In genomic region chr11:69635804-69636511, GRCh38 we compare ENCODE assay signal across 9 cellular contexts. TPM values are rescaled to one million over a fixed set of nuclear protein-coding genes. Genes with fewer than 3 reads are reported as not detected.
DNase-seq lines count a peak whose midpoint lies in the region; FAIRE-seq and TF ChIP-seq lines count a peak whose summit lies in the region.
"Had no signal": no experiment of that assay in that cellular context is flagged by ENCODE, and none has a peak within 500 bp of the region (broad histone marks: within the 10 kb centered on the region; RNA-seq: fewer than 3 reads in every experiment).

No MANE protein-coding gene starts in this region.

- peaks cover 27% of the 10 kb centered on the region for H3K4me1 ChIP-seq in MM.1S (ENCODE audit: low read length)
- peaks cover 11 to 20% of the 10 kb centered on the region in 2 donors for H3K4me1 ChIP-seq in esophagus (ENCODE audit: control insufficient read depth in 2 of 2, insufficient read depth in 2 of 2, low read length in 1 of 2)

- DNase-seq in 8988T (peak; percentile 36), MM.1S (no peak), AG20443 (ENCODE audit: low spot score) (no peak), dedifferentiated amniotic fluid mesenchymal stem cell (ENCODE audit: extremely low spot score) (no peak), NCI-H187 treated with DMSO at 0.1 percent for 48 hours (lab: John Stamatoyannopoulos, UW) (no peak), GM12891 (ENCODE audit: insufficient read length, low spot score) (no peak)
- DNase-seq: CD4-positive, CD25-positive, alpha-beta regulatory T cell had no signal

- H3K9me3 ChIP-seq in MM.1S (replicated peaks; ENCODE audit: insufficient read depth, low read length) (no peaks in the 10 kb centered on the region), esophagus (ENCODE audit: control insufficient read depth in 2 of 2, insufficient read depth in 1 of 2, low read depth in 1 of 2, low read length in 1 of 2) (no peaks in the 10 kb centered on the region), neural cell (ENCODE audit: low read length) (no peaks in the 10 kb centered on the region)

- no peak overlapping the region for H3K27ac ChIP-seq in MM.1S (ENCODE audit: low read length)
- no peak overlapping the region for H3K27ac ChIP-seq in esophagus (ENCODE audit: low read depth in 2 of 2, low read length in 1 of 2)
- H3K27ac ChIP-seq in neural cell (ENCODE audit: low read length), result no peak overlapping the region

- H3K9me2 ChIP-seq in MM.1S (replicated peaks; ENCODE audit: insufficient read depth, low read length), result no peaks in the 10 kb centered on the region
- H3K9me2 ChIP-seq in neural cell (ENCODE audit: insufficient read depth, low read length), result no peaks in the 10 kb centered on the region

- no peaks in the 10 kb centered on the region for H3K36me3 ChIP-seq in MM.1S (replicated peaks; ENCODE audit: insufficient read depth, low read length)
- H3K36me3 ChIP-seq in esophagus (ENCODE audit: control insufficient read depth in 2 of 2, insufficient read depth in 2 of 2, low read length in 1 of 2), result no peaks in the 10 kb centered on the region
- no peaks in the 10 kb centered on the region for H3K36me3 ChIP-seq in neural cell (ENCODE audit: insufficient read depth, low read length)

- H4K20me1 ChIP-seq in MM.1S (ENCODE audit: insufficient read depth, low read length), result no peaks in the 10 kb centered on the region
- no peaks in the 10 kb centered on the region for H4K20me1 ChIP-seq in neural cell (ENCODE audit: insufficient read depth)

- H3F3A ChIP-seq in MM.1S (ENCODE audit: insufficient read depth, low read length), result peaks cover 12% of the 10 kb centered on the region; the same call in 1 of the 2 replicates
- no peaks in the 10 kb centered on the region for H3F3A ChIP-seq in neural cell (ENCODE audit: insufficient read depth, low read length, poor library complexity, severe bottlenecking)

- H3K27me3 ChIP-seq in MM.1S (replicated peaks; ENCODE audit: insufficient read depth, low read length) (peaks cover 53% of the 10 kb centered on the region), esophagus (ENCODE audit: control insufficient read depth in 1 of 2, insufficient read depth in 2 of 2, low read length in 2 of 2) (no peaks in the 10 kb centered on the region), neural cell (ENCODE audit: insufficient read depth, low read depth, low read length) (peaks cover 51% of the 10 kb centered on the region)

- TF ChIP-seq EP300 in neural cell (conservative IDR thresholded peaks at IDR 0.05; ENCODE audit: poor library complexity, severe bottlenecking), result no peak

- H3K4me2 ChIP-seq in MM.1S (ENCODE audit: low read depth, low read length), result peak overlapping the region; percentile 98; the same call in 1 of the 2 replicates
- peak overlapping the region; percentile 55 for H3K4me2 ChIP-seq in neural cell (ENCODE audit: low read length)

- no peak for FAIRE-seq in GM12891 (lab: Jason Lieb, UNC)

- no peak for TF ChIP-seq POLR2A in GM12891 (IDR thresholded peaks at IDR 0.05; ENCODE audit: low read depth, low read length)

- no peaks in the 10 kb centered on the region for H3K79me2 ChIP-seq in MM.1S (ENCODE audit: low read length)
- no peaks in the 10 kb centered on the region for H3K79me2 ChIP-seq in neural cell (replicated peaks; ENCODE audit: insufficient read depth, low read length)

- H2AFZ ChIP-seq in MM.1S (ENCODE audit: low read length) (no peak overlapping the region), neural cell (ENCODE audit: low read depth, low read length) (no peak overlapping the region)

- TF ChIP-seq CTCF in MM.1S (IDR thresholded peaks at IDR 0.05; ENCODE audit: low read length) (no peak), neural cell (IDR thresholded peaks at IDR 0.05; ENCODE audit: poor library complexity, severe bottlenecking) (no peak)

- no peak for TF ChIP-seq RAD21 in neural cell (conservative IDR thresholded peaks at IDR 0.05)

- no peak overlapping the region for H3K9ac ChIP-seq in MM.1S (ENCODE audit: low read length)
- H3K9ac ChIP-seq in neural cell (ENCODE audit: low read length), result no peak overlapping the region

- H3K4me3 ChIP-seq in MM.1S (ENCODE audit: low read length) (peak overlapping the region; percentile 26), esophagus (ENCODE audit: low read depth in 1 of 2, low read length in 2 of 2) (peak overlapping the region; percentile 43 to 54), neural cell (ENCODE audit: low read length) (peak overlapping the region; percentile 68)

- WGBS in esophagus, 2 donors, result 26 to 28% methylated on average over 17 of the region's 17 CpGs

TF ChIP-seq in neural cell, 6 proteins besides CTCF, POLR2A, EP300 and RAD21:
- no peak for TF ChIP-seq EZH2 (IDR thresholded peaks at IDR 0.05; ENCODE audit: borderline replicate concordance, insufficient read depth, low read length, poor library complexity, severe bottlenecking)

TF ChIP-seq in GM12891, 5 proteins besides CTCF, POLR2A, EP300 and RAD21:
- no peak for TF ChIP-seq POU2F2 (IDR thresholded peaks at IDR 0.05; ENCODE audit: low read depth, low read length)

RNA-seq across cellular contexts. Expression of gene CCND1, which starts 5.0 kb away (rescaled TPM):
- polyA plus RNA-seq in esophagus (10 to 100 TPM; 45.1 to 48.5 TPM), neural cell (1.7 and 2.7 TPM in 2 replicates)
- 4.1 and 5.7 TPM in 2 replicates for polyA minus RNA-seq in neural cell
- polyA plus RNA-seq in GM12891 (2012; ENCODE audit: low read depth, missing spikeins), result 8.9 TPM

RNA-seq across cellular contexts. Expression of gene LTO1, which starts 39.2 kb away (rescaled TPM):
- polyA plus RNA-seq in esophagus, result 10 to 100 TPM; 15.0 to 22.9 TPM
- 44.4 and 47.9 TPM in 2 replicates for polyA plus RNA-seq in neural cell
- polyA minus RNA-seq in neural cell, result 24.8 and 28.0 TPM in 2 replicates
- polyA plus RNA-seq in GM12891 (2012; ENCODE audit: low read depth, missing spikeins), result 9.9 TPM

Comparison
In these comparisons a context has a peak if more than half of its experiments do, and no peak if none do; other contexts are left out.
1. RNA of gene CCND1, which starts 5.0 kb away (polyA plus RNA-seq): 45.1 to 48.5 TPM in esophagus; 1.7 to 2.7 TPM in neural cell; every median in the first group is over 10 times any median in the second.
2. Peak in every context shown above with its lines, with median percentiles within 50 percentile points of each other: H3K4me3 ChIP-seq.